19 cellular contexts compared by ENCODE assay signal in genomic region chr9:134469041-134469875, GRCh38.
DNase-seq lines count a peak whose midpoint lies in the region; ATAC-seq and TF ChIP-seq lines count a peak whose summit lies in the region.
"Had no signal": no experiment of that assay in that cellular context is flagged by ENCODE, and none has a peak within 500 bp of the region (broad histone marks: within the 10 kb centered on the region; RNA-seq: fewer than 3 reads in every experiment).

No MANE protein-coding gene starts in this region.

- intact Hi-C loops in PC-9 (cut with micrococcal nuclease; ENCODE audit: unreplicated experiment), result no loop called here

- no peak for TF ChIP-seq CTCF in PC-9 (conservative IDR thresholded peaks at IDR 0.05)
- no peak for TF ChIP-seq CTCF in gastroesophageal sphincter (IDR thresholded peaks at IDR 0.05)

- TF ChIP-seq POLR2A in gastroesophageal sphincter (IDR thresholded peaks at IDR 0.05), result no peak

- H3K4me1 ChIP-seq in PC-9 (replicated peaks; ENCODE audit: insufficient read depth) (no peaks in the 10 kb centered on the region), gastroesophageal sphincter (peaks cover 3 to 47% (median 31%) of the 10 kb centered on the region in 3 donors), muscle layer of colon (ENCODE audit: insufficient read depth, low read length) (peaks cover 25% of the 10 kb centered on the region)

- H3F3A ChIP-seq in PC-9 (ENCODE audit: insufficient read depth, low read depth), result no peaks in the 10 kb centered on the region

- H3K4me2 ChIP-seq in PC-9, result no peak overlapping the region
- H3K4me2 ChIP-seq: KMS-11 had no signal

- H3K79me2 ChIP-seq in PC-9 (ENCODE audit: low read depth), result no peaks in the 10 kb centered on the region

- H3K27ac ChIP-seq in PC-9, result no peak overlapping the region
- peak overlapping the region; percentile 64 to 86 (median 73) for H3K27ac ChIP-seq in gastroesophageal sphincter
- H3K27ac ChIP-seq in muscle layer of colon (ENCODE audit: low read depth, low read length), result peak overlapping the region; percentile 58
- H3K27ac ChIP-seq: KMS-11 had no signal

- peak; percentile 32 to 34 for DNase-seq in PC-9
- DNase-seq in ureter (ENCODE audit: low spot score), result peak; percentile 75
- no peak for DNase-seq in NCI-H2029 treated with DMSO at 0.1 percent for 48 hours (lab: John Stamatoyannopoulos, UW)
- no peak for DNase-seq in NCI-H82 treated with DMSO at 0.1 percent for 48 hours (lab: John Stamatoyannopoulos, UW; ENCODE audit: unreplicated experiment)
- no peak for DNase-seq in mesenteric fat pad (ENCODE audit: low spot score)
- DNase-seq: activated B cell treated with CpG ODN at 0.5 μM for 24 hours; activated CD8-positive, alpha-beta memory T cell treated with anti-CD3 and anti-CD28 coated beads, Interleukin-2, amount 10 ng/mL, durations not matched to agents 7 days and 5 days; activated naive CD4-positive, alpha-beta T cell; effector memory CD8-positive, alpha-beta T cell; NCI-H1694 treated with DMSO at 0.1 percent for 48 hours; NCI-H526 treated with DMSO at 0.1 percent for 48 hours; RPMI8226; T-helper 1 cell had no signal

- no TSS peak for BruUV-seq in PC-9 (replicated peaks; lab: Mats Ljungman, UMichigan)

- ATAC-seq in gastroesophageal sphincter (peak; percentile 84), HG03139 (IDR thresholded peaks at IDR 0.05; ENCODE audit: unreplicated experiment) (no peak)
- ATAC-seq: activated CD8-positive, alpha-beta memory T cell treated with anti-CD3 and anti-CD28 coated beads, Interleukin-2, amount 10 ng/mL, durations not matched to agents 7 days and 5 days; effector memory CD8-positive, alpha-beta T cell; GM12878; stimulated activated memory B cell treated with anti-CD40 and anti-IgM and Interleukin-4, amounts not matched to agents 10 μg/mL and 1 μg/mL and 100 μg/mL, for 72 hours had no signal

- no peak overlapping the region for H3K9ac ChIP-seq in muscle layer of colon (ENCODE audit: low read length)
- H3K9ac ChIP-seq: KMS-11 had no signal

- peaks cover 24% of the 10 kb centered on the region for H3K27me3 ChIP-seq in PC-9 (ENCODE audit: insufficient read depth, low read depth)
- H3K27me3 ChIP-seq in gastroesophageal sphincter, result no peaks in the 10 kb centered on the region
- no peaks in the 10 kb centered on the region for H3K27me3 ChIP-seq in muscle layer of colon (ENCODE audit: control insufficient read depth in 1 of 2, insufficient read depth in 2 of 2, low read length in 2 of 2)

- no peak for TF ChIP-seq EP300 in gastroesophageal sphincter (IDR thresholded peaks at IDR 0.05)

- CTCF ChIA-PET in PC-9 (lab: Charles Lee), result no interaction called here

- H3K9me2 ChIP-seq in PC-9 (ENCODE audit: insufficient read depth), result no peaks in the 10 kb centered on the region

- H3K9me3 ChIP-seq in PC-9 (ENCODE audit: insufficient read depth, low read depth) (no peaks in the 10 kb centered on the region), gastroesophageal sphincter (no peaks in the 10 kb centered on the region), muscle layer of colon (ENCODE audit: low read length) (no peaks in the 10 kb centered on the region)

- H3K4me3 ChIP-seq in PC-9, result no peak overlapping the region
- no peak overlapping the region for H3K4me3 ChIP-seq in gastroesophageal sphincter
- H3K4me3 ChIP-seq in muscle layer of colon (ENCODE audit: low read depth in 1 of 2, low read length in 2 of 2), result no peak overlapping the region
- H3K4me3 ChIP-seq: GM12878 had no signal

- 30 to 55% methylated on average over 4 to 7 of the region's 22 CpGs for WGBS in gastroesophageal sphincter (ENCODE audit: low coverage in 1 of 2), 2 donors

- POLR2A ChIA-PET in PC-9 (lab: Charles Lee; ENCODE audit: unreplicated experiment), result no interaction called here

- H2AFZ ChIP-seq in PC-9, result no peak overlapping the region

- no peaks in the 10 kb centered on the region for H4K20me1 ChIP-seq in PC-9 (ENCODE audit: insufficient read depth)

- H3K36me3 ChIP-seq in PC-9 (ENCODE audit: low read depth), result no peaks in the 10 kb centered on the region
- no peaks in the 10 kb centered on the region for H3K36me3 ChIP-seq in gastroesophageal sphincter
- no peaks in the 10 kb centered on the region for H3K36me3 ChIP-seq in muscle layer of colon (ENCODE audit: insufficient read depth, low read length)

Comparison
In these comparisons a context has a peak if more than half of its experiments do, and no peak if none do; other contexts are left out.
1. DNase-seq: peak in PC-9 (2 of 2) and ureter (single experiment); none in NCI-H2029 treated with DMSO at 0.1 percent for 48 hours (single experiment), NCI-H82 treated with DMSO at 0.1 percent for 48 hours (single experiment) and mesenteric fat pad (single experiment).